In genomic region chr17:47957591-47958490, GRCh38 we compare ENCODE assay signal across 10 cellular contexts. TPM values are rescaled to one million over a fixed set of nuclear protein-coding genes. Genes with fewer than 3 reads are reported as not detected.
DNase-seq lines count a peak whose midpoint lies in the region; ATAC-seq and TF ChIP-seq lines count a peak whose summit lies in the region.
"Had no signal": no experiment of that assay in that cellular context is flagged by ENCODE, and none has a peak within 500 bp of the region (broad histone marks: within the 10 kb centered on the region; RNA-seq: fewer than 3 reads in every experiment).

PRR15L (minus strand) TSS chr17:47957883; CDS start chr17:47953234, 4,649 bp downstream.

- H3K36me3 ChIP-seq in GM23338 (ENCODE audit: insufficient read depth) (no peaks in the 10 kb centered on the region), endodermal cell (ENCODE audit: control insufficient read depth, insufficient read depth, low read length) (no peaks in the 10 kb centered on the region), muscle layer of duodenum (ENCODE audit: control insufficient read depth in 1 of 2, insufficient read depth in 2 of 2, low read length in 2 of 2) (no peaks in the 10 kb centered on the region), BE2C (no peaks in the 10 kb centered on the region)
- H3K36me3 ChIP-seq: thoracic aorta had no signal

- H4K20me1 ChIP-seq in GM23338 (replicated peaks; ENCODE audit: insufficient read depth), result no peaks in the 10 kb centered on the region

- intact Hi-C loops in activated T-helper 2 cell treated with anti-CD3 and anti-CD28 coated beads, Interferon-gamma antibody, Interleukin-2, Interleukin-4, amounts not matched to agents 10 μg/mL and 5 μg/mL and 100 μg/mL, durations not matched to agents 14 hours and 24 hours and 36 hours (cut with micrococcal nuclease), result no loop called here

- H3K4me1 ChIP-seq in GM23338 (ENCODE audit: insufficient read depth), result peaks cover 21% of the 10 kb centered on the region
- peaks cover 13% of the 10 kb centered on the region for H3K4me1 ChIP-seq in endodermal cell (ENCODE audit: control insufficient read depth, insufficient read depth, low read length)
- no peaks in the 10 kb centered on the region for H3K4me1 ChIP-seq in muscle layer of duodenum (ENCODE audit: control insufficient read depth in 1 of 2, insufficient read depth in 2 of 2, low read length in 2 of 2)
- H3K4me1 ChIP-seq in BE2C, result peaks cover 5% of the 10 kb centered on the region

- H3K4me3 Mint-ChIP-seq in GM23338, result peak within 1 kb of the TSS; percentile 63; the same call in 2 of the 3 replicates
- peak within 1 kb of the TSS; percentile 30 for H3K4me3 Mint-ChIP-seq in endodermal cell
- H3K4me3 Mint-ChIP-seq in activated T-helper 2 cell treated with anti-CD3 and anti-CD28 coated beads, Interferon-gamma antibody, Interleukin-2, Interleukin-4, amounts not matched to agents 10 μg/mL and 5 μg/mL and 100 μg/mL, durations not matched to agents 14 hours and 24 hours and 36 hours (ENCODE audit: low read depth), result no peak within 1 kb of the TSS
- H3K4me3 Mint-ChIP-seq: T-helper 17 cell had no signal

- H3K9me3 ChIP-seq in endodermal cell (ENCODE audit: control insufficient read depth, low read length) (no peaks in the 10 kb centered on the region), muscle layer of duodenum (ENCODE audit: control insufficient read depth in 1 of 2, low read length in 2 of 2) (no peaks in the 10 kb centered on the region), BE2C (no peaks in the 10 kb centered on the region)
- H3K9me3 ChIP-seq: thoracic aorta had no signal

- no peaks in the 10 kb centered on the region for H3F3A ChIP-seq in GM23338 (replicated peaks; ENCODE audit: low read depth)

- H3K9me3 Mint-ChIP-seq in GM23338 (peaks cover under 1% of the 10 kb centered on the region; the same call in 1 of the 3 replicates), endodermal cell (peaks cover 3% of the 10 kb centered on the region)
- H3K9me3 Mint-ChIP-seq in activated T-helper 2 cell treated with anti-CD3 and anti-CD28 coated beads, Interferon-gamma antibody, Interleukin-2, Interleukin-4, amounts not matched to agents 10 μg/mL and 5 μg/mL and 100 μg/mL, durations not matched to agents 14 hours and 24 hours and 36 hours, result no peaks in the 10 kb centered on the region

- no peaks in the 10 kb centered on the region for H3K9me2 ChIP-seq in GM23338 (ENCODE audit: insufficient read depth)

- peaks cover 36% of the 10 kb centered on the region for H3K4me1 Mint-ChIP-seq in GM23338
- peaks cover 15% of the 10 kb centered on the region for H3K4me1 Mint-ChIP-seq in endodermal cell
- H3K4me1 Mint-ChIP-seq in activated T-helper 2 cell treated with anti-CD3 and anti-CD28 coated beads, Interferon-gamma antibody, Interleukin-2, Interleukin-4, amounts not matched to agents 10 μg/mL and 5 μg/mL and 100 μg/mL, durations not matched to agents 14 hours and 24 hours and 36 hours (ENCODE audit: low read depth), result no peaks in the 10 kb centered on the region
- H3K4me1 Mint-ChIP-seq: T-helper 17 cell had no signal

- ATAC-seq in GM23338, result peak; percentile 87
- ATAC-seq in GM21447 (IDR thresholded peaks at IDR 0.05; ENCODE audit: unreplicated experiment), result no peak
- ATAC-seq: T-helper 17 cell had no signal

- no peak for TF ChIP-seq CTCF in GM23338 (conservative IDR thresholded peaks at IDR 0.05; ENCODE audit: low read depth in 2 of 2)
- TF ChIP-seq CTCF in endodermal cell (conservative IDR thresholded peaks at IDR 0.05), result no peak
- no peak for TF ChIP-seq CTCF in BE2C (IDR thresholded peaks at IDR 0.05; ENCODE audit: low read depth, low read length)

- H3K27me3 Mint-ChIP-seq in GM23338 (ENCODE audit: insufficient read depth, low read depth, poor library complexity) (peaks cover 5% of the 10 kb centered on the region), endodermal cell (ENCODE audit: insufficient read depth) (peaks cover 26% of the 10 kb centered on the region)
- no peaks in the 10 kb centered on the region for H3K27me3 Mint-ChIP-seq in activated T-helper 2 cell treated with anti-CD3 and anti-CD28 coated beads, Interferon-gamma antibody, Interleukin-2, Interleukin-4, amounts not matched to agents 10 μg/mL and 5 μg/mL and 100 μg/mL, durations not matched to agents 14 hours and 24 hours and 36 hours (ENCODE audit: low read depth)
- H3K27me3 Mint-ChIP-seq: T-helper 17 cell had no signal

- H3K4me3 ChIP-seq in GM23338 (peak within 1 kb of the TSS; percentile 44), endodermal cell (ENCODE audit: low read length) (no peak within 1 kb of the TSS), muscle layer of duodenum (ENCODE audit: low read depth in 1 of 2, low read length in 2 of 2) (peak within 1 kb of the TSS in 1 of 2 donors; percentile 64), BE2C (ENCODE audit: low read depth, low read length) (no peak within 1 kb of the TSS)
- H3K4me3 ChIP-seq: thoracic aorta had no signal

- no peak within 1 kb of the TSS for H3K9ac ChIP-seq in endodermal cell (ENCODE audit: extremely low read depth, low read length, poor library complexity, severe bottlenecking)

- H3K27ac ChIP-seq in GM23338 (ENCODE audit: low read depth) (no peak within 1 kb of the TSS), endodermal cell (ENCODE audit: low read depth, low read length) (no peak within 1 kb of the TSS), muscle layer of duodenum (ENCODE audit: low read length) (peak within 1 kb of the TSS; percentile 96)
- H3K27ac ChIP-seq: thoracic aorta had no signal

- no peaks in the 10 kb centered on the region for H3K79me2 ChIP-seq in GM23338 (replicated peaks; ENCODE audit: insufficient read depth)

- 54 to 62% methylated on average over 6 to 16 of the region's 16 CpGs for WGBS in endodermal cell (ENCODE audit: insufficient coverage in 1 of 2, insufficient read length in 1 of 2), 2 experiments

- peak within 1 kb of the TSS; percentile 95 for H2AFZ ChIP-seq in GM23338

- H3K27ac Mint-ChIP-seq in GM23338 (no peak within 1 kb of the TSS), endodermal cell (no peak within 1 kb of the TSS)
- no peak within 1 kb of the TSS for H3K27ac Mint-ChIP-seq in activated T-helper 2 cell treated with anti-CD3 and anti-CD28 coated beads, Interferon-gamma antibody, Interleukin-2, Interleukin-4, amounts not matched to agents 10 μg/mL and 5 μg/mL and 100 μg/mL, durations not matched to agents 14 hours and 24 hours and 36 hours
- H3K27ac Mint-ChIP-seq: T-helper 17 cell had no signal

- peak within 1 kb of the TSS; percentile 77 for H3K4me2 ChIP-seq in GM23338

- H3K36me3 Mint-ChIP-seq in GM23338 (ENCODE audit: low read depth) (no peaks in the 10 kb centered on the region; the same call in 2 of the 3 replicates), endodermal cell (ENCODE audit: low read depth) (no peaks in the 10 kb centered on the region)
- no peaks in the 10 kb centered on the region for H3K36me3 Mint-ChIP-seq in activated T-helper 2 cell treated with anti-CD3 and anti-CD28 coated beads, Interferon-gamma antibody, Interleukin-2, Interleukin-4, amounts not matched to agents 10 μg/mL and 5 μg/mL and 100 μg/mL, durations not matched to agents 14 hours and 24 hours and 36 hours (ENCODE audit: low read depth)

- H3K27me3 ChIP-seq in GM23338 (ENCODE audit: insufficient read depth) (no peaks in the 10 kb centered on the region), endodermal cell (ENCODE audit: control insufficient read depth, insufficient read depth, low read length, poor library complexity, severe bottlenecking) (no peaks in the 10 kb centered on the region), muscle layer of duodenum (ENCODE audit: low read depth, low read length) (no peaks in the 10 kb centered on the region), BE2C (no peaks in the 10 kb centered on the region)

- DNase-seq in GM23338 (ENCODE audit: low spot score), result peak; percentile 81
- peak; percentile 94 to 99 for DNase-seq in NCI-H2081 (lab: John Stamatoyannopoulos, UW)
- DNase-seq in endodermal cell, result peak; percentile 80
- no peak for DNase-seq in activated T-helper 2 cell treated with anti-CD3 and anti-CD28 coated beads, Interferon-gamma antibody, Interleukin-2, Interleukin-4, amounts not matched to agents 10 μg/mL and 5 μg/mL and 100 μg/mL, durations not matched to agents 14 hours and 24 hours and 36 hours (ENCODE audit: low spot score)
- DNase-seq in germinal center (ENCODE audit: low spot score), result no peak
- DNase-seq in BE2C, result no peak
- DNase-seq: T-helper 17 cell had no signal

TF ChIP-seq in GM23338, 12 proteins besides CTCF, POLR2A, EP300 and RAD21 (continues in another document):
- TF ChIP-seq ZNF331 (CRISPR knock-in tag; IDR thresholded peaks at IDR 0.05; ENCODE audit: low read depth) (no peak), ETS1 (IDR thresholded peaks at IDR 0.05) (no peak), ZNF114 (CRISPR knock-in tag; IDR thresholded peaks at IDR 0.05) (no peak)

RNA-seq across cellular contexts. Expression of gene PRR15L, which starts in this region (rescaled TPM):
- not detected in 2 replicates for total RNA-seq in GM23338 (2014; rRNA removed; shearing (Covaris generic))
- 0.57 and 0.66 TPM in 2 replicates for polyA plus RNA-seq in GM23338 (2016; fragmentation: Nextera tagmentation; extraction: Ambion mirVana)
- total RNA-seq in endodermal cell, result under 1 TPM; 0.57 to 0.60 TPM
- polyA plus RNA-seq in endodermal cell (2013, experiment 1 of 2), result not detected
- not detected for polyA plus RNA-seq in endodermal cell (2013, experiment 2 of 2)
- not detected in 2 replicates for total RNA-seq in activated T-helper 2 cell treated with anti-CD3 and anti-CD28 coated beads, Interferon-gamma antibody, Interleukin-2, Interleukin-4, amounts not matched to agents 10 μg/mL and 5 μg/mL and 100 μg/mL, durations not matched to agents 14 hours and 24 hours and 36 hours
- polyA plus RNA-seq in BE2C (2012; ENCODE audit: insufficient read depth, insufficient read length, low read depth), result not detected
- total RNA-seq: T-helper 17 cell had no signal

Comparison
In these comparisons a context has a peak if more than half of its experiments do, and no peak if none do; other contexts are left out.
1. Peak in DNase-seq, ATAC-seq, H3K4me3 ChIP-seq and H3K4me2 ChIP-seq in GM23338; RNA of the gene not detected or under 1 TPM.
2. Peak in DNase-seq in endodermal cell; RNA of the gene not detected or under 1 TPM.
3. DNase-seq: peak in NCI-H2081 (2 of 2); none in activated T-helper 2 cell treated with anti-CD3 and anti-CD28 coated beads, Interferon-gamma antibody, Interleukin-2, Interleukin-4, amounts not matched to agents 10 μg/mL and 5 μg/mL and 100 μg/mL, durations not matched to agents 14 hours and 24 hours and 36 hours (single experiment), germinal center (single experiment) and BE2C (single experiment).